Comparison of ENCODE assay signal across 26 cellular contexts in the genomic region with DNA sequence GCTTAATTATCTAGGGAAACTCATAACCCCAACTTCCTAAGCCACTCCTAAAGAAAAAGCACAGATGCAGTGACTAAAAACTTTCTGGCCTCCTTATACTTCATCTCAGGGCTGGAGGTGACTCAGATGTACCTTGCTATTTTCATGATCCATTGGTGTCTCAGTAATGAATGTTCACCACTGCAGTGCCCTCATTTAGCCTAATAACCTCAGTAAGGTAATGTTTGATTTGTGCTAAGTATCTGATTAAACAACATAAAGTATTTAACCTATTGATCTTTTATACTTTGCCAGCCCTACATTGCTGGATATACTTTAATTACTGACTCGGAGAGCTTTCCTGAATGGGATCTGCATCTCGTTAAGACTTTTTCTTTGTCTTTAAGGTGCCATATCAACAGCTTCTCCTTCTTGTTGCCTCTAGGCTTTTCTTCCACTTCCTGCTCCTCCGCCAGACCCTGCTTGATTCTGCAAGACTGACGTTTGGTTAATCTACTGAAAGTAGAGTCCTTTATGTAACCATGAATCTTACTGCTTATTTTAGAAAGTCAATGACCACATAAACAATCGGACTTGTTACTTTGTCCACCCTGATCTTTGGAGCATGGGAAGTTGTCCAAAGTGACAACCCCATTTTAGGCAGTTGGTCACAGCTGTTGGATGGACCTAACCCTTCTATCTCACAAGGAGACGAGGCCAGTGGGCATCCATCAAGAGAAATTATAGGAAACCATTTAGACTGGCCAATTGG.
"Had no signal": no experiment of that assay in that cellular context is flagged by ENCODE, and none has a peak within 500 bp of the region (broad histone marks: within the 10 kb centered on the region; RNA-seq: fewer than 3 reads in every experiment).

No MANE protein-coding gene starts in this region.

- H3K9me3 ChIP-seq: colonic mucosa, esophagus squamous epithelium, prostate gland, suprapubic skin, thyroid gland, vagina had no signal

- H3K27me3 ChIP-seq: colonic mucosa, thyroid gland, vagina had no signal

- DNase-seq: colonic mucosa; dermis blood vessel endothelial cell; effector memory CD8-positive, alpha-beta T cell; erythroblast; esophagus squamous epithelium; hypothalamus; immature natural killer cell; islet precursor cell; kidney glomerular epithelial cell; left colon; left ventricle myocardium superior; mesendoderm; midbrain; naive thymus-derived CD4-positive, alpha-beta T cell; nucleus accumbens; right cardiac atrium; small intestine; stimulated activated CD4-positive, alpha-beta T cell treated with anti-CD3 and anti-CD28 coated beads, Interleukin-15, amount 100 ng/mL, for 24 hours; stimulated activated CD4-positive, alpha-beta T cell treated with anti-CD3 and anti-CD28 coated beads, Interleukin-2, amount 100 ng/mL, for 48 hours; stimulated activated naive B cell treated with anti-CD40 and anti-IgM and Interleukin-4, amounts not matched to agents 10 μg/mL and 1 μg/mL and 100 μg/mL, for 72 hours; thyroid gland; trophoblast cell had no signal

- H3K4me1 ChIP-seq: colonic mucosa, prostate gland, thyroid gland had no signal

- ATAC-seq: effector memory CD8-positive, alpha-beta T cell; left colon; left ventricle myocardium superior; naive thymus-derived CD4-positive, alpha-beta T cell; right cardiac atrium; stimulated activated naive B cell treated with anti-CD40 and anti-IgM and Interleukin-4, amounts not matched to agents 10 μg/mL and 1 μg/mL and 100 μg/mL, for 72 hours had no signal

- H3K27ac ChIP-seq: colonic mucosa, esophagus squamous epithelium, prostate gland, suprapubic skin, thyroid gland, vagina had no signal

- H3K36me3 ChIP-seq: colonic mucosa, esophagus squamous epithelium, prostate gland, suprapubic skin, thyroid gland, vagina had no signal

- H3K4me3 ChIP-seq: colonic mucosa, esophagus squamous epithelium, lung, prostate gland, suprapubic skin, thyroid gland, vagina had no signal
